Comparison of ENCODE assay signal across 1 cellular context in the genomic region with DNA sequence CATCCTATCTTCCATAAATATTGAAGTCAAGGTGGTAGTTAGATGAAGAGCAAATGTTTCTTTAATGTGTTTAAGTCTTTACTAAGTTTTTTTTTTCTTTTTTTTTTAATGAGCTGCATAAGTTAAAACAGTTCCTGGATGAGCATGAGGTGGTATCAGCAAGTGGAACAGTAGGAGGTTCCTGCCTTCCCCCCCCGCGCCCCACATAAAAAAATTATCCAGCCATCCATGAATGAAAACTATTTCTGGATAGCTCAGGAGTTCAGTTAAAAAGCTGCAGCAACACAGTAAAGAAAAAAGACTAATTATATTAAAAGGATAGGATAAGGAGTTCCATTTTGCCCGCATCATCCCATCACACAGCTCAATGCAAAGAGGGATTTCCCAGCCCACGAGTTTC.
TF ChIP-seq lines count a peak whose summit lies in the region.

No MANE protein-coding gene starts in this region.

TF ChIP-seq in WTC11, 78 proteins besides CTCF, POLR2A, EP300 and RAD21 (continued from another document):
- TF ChIP-seq ARID4B (CRISPR knock-in tag; IDR thresholded peaks at IDR 0.05; ENCODE audit: borderline replicate concordance) = no peak
- TF ChIP-seq, protein P1, sequence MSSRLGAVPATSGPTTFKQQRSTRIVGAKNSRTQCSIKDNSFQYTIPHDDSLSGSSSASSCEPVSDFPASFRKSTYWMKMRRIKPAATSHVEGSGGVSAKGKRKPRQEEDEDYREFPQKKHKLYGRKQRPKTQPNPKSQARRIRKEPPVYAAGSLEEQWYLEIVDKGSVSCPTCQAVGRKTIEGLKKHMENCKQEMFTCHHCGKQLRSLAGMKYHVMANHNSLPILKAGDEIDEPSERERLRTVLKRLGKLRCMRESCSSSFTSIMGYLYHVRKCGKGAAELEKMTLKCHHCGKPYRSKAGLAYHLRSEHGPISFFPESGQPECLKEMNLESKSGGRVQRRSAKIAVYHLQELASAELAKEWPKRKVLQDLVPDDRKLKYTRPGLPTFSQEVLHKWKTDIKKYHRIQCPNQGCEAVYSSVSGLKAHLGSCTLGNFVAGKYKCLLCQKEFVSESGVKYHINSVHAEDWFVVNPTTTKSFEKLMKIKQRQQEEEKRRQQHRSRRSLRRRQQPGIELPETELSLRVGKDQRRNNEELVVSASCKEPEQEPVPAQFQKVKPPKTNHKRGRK (CRISPR knock-in tag; IDR thresholded peaks at IDR 0.05; ENCODE audit: borderline replicate concordance) = no peak
- TF ChIP-seq ZNF423 (CRISPR knock-in tag; IDR thresholded peaks at IDR 0.05) = no peak
- no peak for TF ChIP-seq SP1 (CRISPR knock-in tag; conservative IDR thresholded peaks at IDR 0.05)
- TF ChIP-seq, protein P2, sequence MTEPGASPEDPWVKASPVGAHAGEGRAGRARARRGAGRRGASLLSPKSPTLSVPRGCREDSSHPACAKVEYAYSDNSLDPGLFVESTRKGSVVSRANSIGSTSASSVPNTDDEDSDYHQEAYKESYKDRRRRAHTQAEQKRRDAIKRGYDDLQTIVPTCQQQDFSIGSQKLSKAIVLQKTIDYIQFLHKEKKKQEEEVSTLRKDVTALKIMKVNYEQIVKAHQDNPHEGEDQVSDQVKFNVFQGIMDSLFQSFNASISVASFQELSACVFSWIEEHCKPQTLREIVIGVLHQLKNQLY (CRISPR knock-in tag; IDR thresholded peaks at IDR 0.05) = no peak
- TF ChIP-seq CREB1 (CRISPR knock-in tag; IDR thresholded peaks at IDR 0.05) = no peak
- no peak for TF ChIP-seq SOX15 (CRISPR knock-in tag; IDR thresholded peaks at IDR 0.05)
- no peak for TF ChIP-seq ZNF281 (CRISPR knock-in tag; IDR thresholded peaks at IDR 0.05)
- TF ChIP-seq, protein P3, sequence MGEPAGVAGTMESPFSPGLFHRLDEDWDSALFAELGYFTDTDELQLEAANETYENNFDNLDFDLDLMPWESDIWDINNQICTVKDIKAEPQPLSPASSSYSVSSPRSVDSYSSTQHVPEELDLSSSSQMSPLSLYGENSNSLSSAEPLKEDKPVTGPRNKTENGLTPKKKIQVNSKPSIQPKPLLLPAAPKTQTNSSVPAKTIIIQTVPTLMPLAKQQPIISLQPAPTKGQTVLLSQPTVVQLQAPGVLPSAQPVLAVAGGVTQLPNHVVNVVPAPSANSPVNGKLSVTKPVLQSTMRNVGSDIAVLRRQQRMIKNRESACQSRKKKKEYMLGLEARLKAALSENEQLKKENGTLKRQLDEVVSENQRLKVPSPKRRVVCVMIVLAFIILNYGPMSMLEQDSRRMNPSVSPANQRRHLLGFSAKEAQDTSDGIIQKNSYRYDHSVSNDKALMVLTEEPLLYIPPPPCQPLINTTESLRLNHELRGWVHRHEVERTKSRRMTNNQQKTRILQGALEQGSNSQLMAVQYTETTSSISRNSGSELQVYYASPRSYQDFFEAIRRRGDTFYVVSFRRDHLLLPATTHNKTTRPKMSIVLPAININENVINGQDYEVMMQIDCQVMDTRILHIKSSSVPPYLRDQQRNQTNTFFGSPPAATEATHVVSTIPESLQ (CRISPR knock-in tag; IDR thresholded peaks at IDR 0.05) = no peak
- TF ChIP-seq, protein P4, sequence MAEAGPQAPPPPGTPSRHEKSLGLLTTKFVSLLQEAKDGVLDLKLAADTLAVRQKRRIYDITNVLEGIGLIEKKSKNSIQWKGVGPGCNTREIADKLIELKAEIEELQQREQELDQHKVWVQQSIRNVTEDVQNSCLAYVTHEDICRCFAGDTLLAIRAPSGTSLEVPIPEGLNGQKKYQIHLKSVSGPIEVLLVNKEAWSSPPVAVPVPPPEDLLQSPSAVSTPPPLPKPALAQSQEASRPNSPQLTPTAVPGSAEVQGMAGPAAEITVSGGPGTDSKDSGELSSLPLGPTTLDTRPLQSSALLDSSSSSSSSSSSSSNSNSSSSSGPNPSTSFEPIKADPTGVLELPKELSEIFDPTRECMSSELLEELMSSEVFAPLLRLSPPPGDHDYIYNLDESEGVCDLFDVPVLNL (CRISPR knock-in tag; IDR thresholded peaks at IDR 0.05; ENCODE audit: borderline replicate concordance, low read depth) = no peak
- no peak for TF ChIP-seq ZNF219 (CRISPR knock-in tag; IDR thresholded peaks at IDR 0.05; ENCODE audit: borderline replicate concordance)
- TF ChIP-seq TP53 (CRISPR knock-in tag; IDR thresholded peaks at IDR 0.05) = no peak
- no peak for TF ChIP-seq ZNF396 (CRISPR knock-in tag; IDR thresholded peaks at IDR 0.05; ENCODE audit: borderline replicate concordance)
- no peak for TF ChIP-seq NFATC4 (CRISPR knock-in tag; IDR thresholded peaks at IDR 0.05)
- no peak for TF ChIP-seq ZNF138 (CRISPR knock-in tag; conservative IDR thresholded peaks at IDR 0.05)
- no peak for TF ChIP-seq TEAD4 (CRISPR knock-in tag; IDR thresholded peaks at IDR 0.05)
- no peak for TF ChIP-seq MAX (CRISPR knock-in tag; IDR thresholded peaks at IDR 0.05)
